Comparison of ENCODE assay signal across 11 cellular contexts in genomic region chr4:79034544-79034943, GRCh38.
"Had no signal": no experiment of that assay in that cellular context is flagged by ENCODE, and none has a peak within 500 bp of the region (broad histone marks: within the 10 kb centered on the region; RNA-seq: fewer than 3 reads in every experiment).

No MANE protein-coding gene starts in this region.

- FAIRE-seq: H1, H54 had no signal

- H3K27ac ChIP-seq: GM23248 had no signal

- H3K9ac ChIP-seq: GM23248 had no signal

- H3K9me3 ChIP-seq: HAP-1 had no signal

- H3K4me3 ChIP-seq: GM23248, GM23338, HAP-1 had no signal

- H3K4me2 ChIP-seq: GM23338 had no signal

- ATAC-seq: GM23338, HCT116 had no signal

- H2AFZ ChIP-seq: GM23248, GM23338 had no signal

- DNase-seq: GM23248, GOT3, H7, H9, HCEC 1CT, HFFc6 had no signal

- H3K36me3 ChIP-seq: HAP-1 had no signal
